In the genomic region with DNA sequence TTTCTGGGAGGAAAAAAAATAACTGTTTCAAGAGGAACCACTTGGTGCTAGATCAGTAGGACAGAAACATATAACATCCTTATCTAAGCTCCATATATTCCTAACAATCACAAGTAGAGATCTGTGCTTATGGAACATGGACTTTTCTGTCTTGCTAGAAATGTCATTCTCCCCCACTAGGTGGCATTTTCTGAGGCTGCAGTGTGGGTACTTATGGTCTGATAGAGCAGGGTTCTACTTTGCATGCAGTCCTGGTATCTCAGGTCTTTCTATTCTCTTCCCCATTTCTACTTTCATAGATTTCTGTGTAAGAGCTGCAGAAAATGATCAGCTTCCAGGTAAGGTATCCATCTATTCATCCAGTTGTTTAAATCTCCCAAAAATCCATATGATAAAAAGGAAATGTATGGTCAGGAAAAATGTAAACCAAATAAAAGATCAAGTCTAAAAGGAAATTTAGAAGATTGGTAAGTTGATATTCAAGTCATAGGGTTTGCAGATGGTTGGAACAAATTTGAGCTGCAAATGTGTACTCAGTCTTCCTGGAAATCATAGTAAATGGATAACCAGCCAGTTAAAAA, we compare ENCODE assay signal across 8 cellular contexts. TPM values are rescaled to one million over a fixed set of nuclear protein-coding genes. Genes with fewer than 3 reads are reported as not detected.
DNase-seq lines count a peak whose midpoint lies in the region; ATAC-seq and TF ChIP-seq lines count a peak whose summit lies in the region.

No MANE protein-coding gene starts in this region.

- peaks cover 24% of the 10 kb centered on the region for H3K4me1 Mint-ChIP-seq in activated CD4-positive, alpha-beta T cell treated with anti-CD3 and anti-CD28 coated beads, Interleukin-2, amount 10 ng/mL, durations not matched to agents 7 days and 5 days

- peaks cover 40% of the 10 kb centered on the region for H3K36me3 Mint-ChIP-seq in activated CD4-positive, alpha-beta T cell treated with anti-CD3 and anti-CD28 coated beads, Interleukin-2, amount 10 ng/mL, durations not matched to agents 7 days and 5 days (ENCODE audit: low read depth)

- peaks cover 9% of the 10 kb centered on the region for H3K27me3 Mint-ChIP-seq in activated CD4-positive, alpha-beta T cell treated with anti-CD3 and anti-CD28 coated beads, Interleukin-2, amount 10 ng/mL, durations not matched to agents 7 days and 5 days

- H3K27ac Mint-ChIP-seq in activated CD4-positive, alpha-beta T cell treated with anti-CD3 and anti-CD28 coated beads, Interleukin-2, amount 10 ng/mL, durations not matched to agents 7 days and 5 days, result no peak overlapping the region

- ATAC-seq in GM21717 (IDR thresholded peaks at IDR 0.05; ENCODE audit: unreplicated experiment) (peak; percentile 41), gastrocnemius medialis (no peak), GM18511 (IDR thresholded peaks at IDR 0.05; ENCODE audit: unreplicated experiment) (no peak)

- intact Hi-C loops in gastrocnemius medialis (cut with DNase I; ENCODE audit: low total_unique reads), result no loop called here

- H3K9me3 ChIP-seq in gastrocnemius medialis, result no peaks in the 10 kb centered on the region

- CTCF ChIA-PET in activated CD4-positive, alpha-beta T cell treated with anti-CD3 and anti-CD28 coated beads, Interleukin-2, amount 10 ng/mL, durations not matched to agents 7 days and 5 days (lab: Charles Lee), result interaction anchor here (0.6 to 1.9 kb wide), 15 partner anchors 16 to 794 kb away, joined by 3 to 7 read pairs (median 3); a partner anchor contains a TSS

- TF ChIP-seq CTCF in gastrocnemius medialis (IDR thresholded peaks at IDR 0.05 in 4 of 5, conservative IDR thresholded peaks at IDR 0.05 in 1 of 5), result peak in 3 of 5 experiments; percentile 22 to 52 (median 23)

- peak; percentile 47 for DNase-seq in COR-L47 (lab: John Stamatoyannopoulos, UW)
- DNase-seq in NCI-H226, result peak; percentile 2
- DNase-seq in activated CD4-positive, alpha-beta T cell treated with anti-CD3 and anti-CD28 coated beads, Interleukin-2, amount 10 ng/mL, durations not matched to agents 7 days and 5 days, result peak; percentile 40
- DNase-seq in foreskin melanocyte, result peak; percentile 54
- DNase-seq in gastrocnemius medialis, result no peak
- DNase-seq in islet precursor cell, result no peak

- peaks cover 0 to under 1% (median 0%) of the 10 kb centered on the region in 3 donors for H3K27me3 ChIP-seq in gastrocnemius medialis

- no peak for TF ChIP-seq POLR2A in gastrocnemius medialis (IDR thresholded peaks at IDR 0.05)

- POLR2A ChIA-PET in activated CD4-positive, alpha-beta T cell treated with anti-CD3 and anti-CD28 coated beads, Interleukin-2, amount 10 ng/mL, durations not matched to agents 7 days and 5 days (lab: Charles Lee), result interaction anchor here (0.5 to 0.6 kb wide), 2 partner anchors 137 to 263 kb away, joined by 3 to 4 read pairs; no protein-coding TSS in a partner anchor

- H3K9me3 Mint-ChIP-seq in activated CD4-positive, alpha-beta T cell treated with anti-CD3 and anti-CD28 coated beads, Interleukin-2, amount 10 ng/mL, durations not matched to agents 7 days and 5 days, result peaks cover 17% of the 10 kb centered on the region

- no peaks in the 10 kb centered on the region for H3K36me3 ChIP-seq in gastrocnemius medialis

- in situ Hi-C loops in gastrocnemius medialis (cut with MboI; ENCODE audit: low sequenced_read_pairs in 4 of 4), result no loop called here

- H3K27ac ChIP-seq in gastrocnemius medialis, result no peak overlapping the region

- H3K4me3 ChIP-seq in gastrocnemius medialis, result no peak overlapping the region

- H3K4me1 ChIP-seq in gastrocnemius medialis, result peaks cover 11 to 19% of the 10 kb centered on the region in 2 donors

- peak overlapping the region; percentile 95 for H3K4me3 Mint-ChIP-seq in activated CD4-positive, alpha-beta T cell treated with anti-CD3 and anti-CD28 coated beads, Interleukin-2, amount 10 ng/mL, durations not matched to agents 7 days and 5 days

RNA-seq across cellular contexts. Expression of a gene that starts 1.5 kb away (rescaled TPM):
- total RNA-seq in activated CD4-positive, alpha-beta T cell treated with anti-CD3 and anti-CD28 coated beads, Interleukin-2, amount 10 ng/mL, durations not matched to agents 7 days and 5 days, result 1 to 10 TPM; 5.5 to 8.8 TPM
- 1 to 10 TPM; 2.0 to 7.1 (median 2.9) TPM for total RNA-seq in gastrocnemius medialis

RNA-seq across cellular contexts. Expression of a gene that starts 24.4 kb away (rescaled TPM):
- 10 to 100 TPM; 16.3 to 16.8 TPM for total RNA-seq in activated CD4-positive, alpha-beta T cell treated with anti-CD3 and anti-CD28 coated beads, Interleukin-2, amount 10 ng/mL, durations not matched to agents 7 days and 5 days
- 1 to 10 TPM in 3 of 4 donors, under 1 TPM in 1; 0.95 to 3.1 (median 1.7) TPM for total RNA-seq in gastrocnemius medialis

RNA-seq across cellular contexts. Expression of a gene that starts 55.8 kb away (rescaled TPM):
- total RNA-seq in activated CD4-positive, alpha-beta T cell treated with anti-CD3 and anti-CD28 coated beads, Interleukin-2, amount 10 ng/mL, durations not matched to agents 7 days and 5 days, result 1 to 10 TPM; 2.5 to 2.7 TPM
- total RNA-seq in gastrocnemius medialis, result under 1 TPM in 3 of 4 donors, not detected in 1; 0.13 to 0.41 (median 0.29) TPM

Comparison
In these comparisons a context has a peak if more than half of its experiments do, and no peak if none do; other contexts are left out.
1. DNase-seq: peak in COR-L47 (single experiment), NCI-H226 (single experiment), activated CD4-positive, alpha-beta T cell treated with anti-CD3 and anti-CD28 coated beads, Interleukin-2, amount 10 ng/mL, durations not matched to agents 7 days and 5 days (single experiment) and foreskin melanocyte (single experiment); none in gastrocnemius medialis (0 of 2) and islet precursor cell (single experiment).
2. RNA of a gene that starts 24.4 kb away (total RNA-seq): 16.3 to 16.8 TPM in activated CD4-positive, alpha-beta T cell treated with anti-CD3 and anti-CD28 coated beads, Interleukin-2, amount 10 ng/mL, durations not matched to agents 7 days and 5 days; 0.95 to 3.1 TPM in gastrocnemius medialis; every median in the first group is over 4 times any median in the second.